In the genomic region with DNA sequence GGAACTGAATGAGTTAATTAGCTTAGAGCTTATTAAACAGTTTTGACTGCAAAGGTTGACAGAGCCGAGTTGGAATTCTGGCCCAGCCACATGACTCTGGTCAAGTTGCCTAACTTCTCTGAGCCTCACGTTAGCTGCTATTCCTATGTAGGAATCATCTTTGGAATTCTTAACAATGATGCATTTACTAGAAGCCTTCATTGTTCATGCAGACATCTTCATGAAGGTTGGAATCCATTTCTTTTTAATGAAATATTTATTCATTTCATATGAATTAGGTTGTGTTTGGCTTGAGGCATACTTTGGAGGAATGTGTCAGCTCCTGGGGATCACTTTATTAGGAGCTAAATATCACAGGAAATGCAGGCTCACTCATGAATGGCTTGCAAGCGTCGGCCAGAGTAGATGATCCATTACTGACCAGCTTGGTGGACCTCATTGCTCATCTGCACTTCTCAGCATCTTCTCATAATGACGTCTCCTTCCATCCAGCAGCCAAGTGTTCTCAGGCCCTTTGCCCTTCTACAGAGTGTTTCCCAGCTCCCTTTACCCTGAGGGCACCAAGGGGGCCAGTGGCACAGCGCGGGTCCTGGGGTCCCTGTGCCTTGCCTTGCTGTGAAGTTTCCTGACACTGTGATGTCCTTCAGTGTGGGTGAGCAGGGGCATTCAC, we compare ENCODE assay signal across 13 cellular contexts.
"Had no signal": no experiment of that assay in that cellular context is flagged by ENCODE, and none has a peak within 500 bp of the region (broad histone marks: within the 10 kb centered on the region; RNA-seq: fewer than 3 reads in every experiment).

No MANE protein-coding gene starts in this region.

- H3K9me3 ChIP-seq: gastrocnemius medialis, left lung, ovary, stomach, thoracic aorta had no signal

- H3K36me3 ChIP-seq: gastrocnemius medialis, left lung, ovary, stomach, thoracic aorta had no signal

- H3K9me3 Mint-ChIP-seq: activated naive CD8-positive, alpha-beta T cell treated with anti-CD3 and anti-CD28 coated beads, Interleukin-2, amount 50 U/mL, for 24 hours; nephron progenitor cell had no signal

- ATAC-seq: activated CD8-positive, alpha-beta T cell treated with anti-CD3 and anti-CD28 coated beads, Interleukin-2, amount 10 ng/mL, durations not matched to agents 7 days and 5 days; activated naive CD8-positive, alpha-beta T cell treated with anti-CD3 and anti-CD28 coated beads, Interleukin-2, amount 50 U/mL, for 24 hours; gastrocnemius medialis; left lung had no signal

- H3K27me3 ChIP-seq: gastrocnemius medialis, left lung, ovary, stomach had no signal

- H3K27ac Mint-ChIP-seq: activated CD8-positive, alpha-beta T cell treated with anti-CD3 and anti-CD28 coated beads, Interleukin-2, amount 10 ng/mL, durations not matched to agents 7 days and 5 days; activated naive CD8-positive, alpha-beta T cell treated with anti-CD3 and anti-CD28 coated beads, Interleukin-2, amount 50 U/mL, for 24 hours; memory B cell had no signal

- H3K4me1 Mint-ChIP-seq: activated naive CD8-positive, alpha-beta T cell treated with anti-CD3 and anti-CD28 coated beads, Interleukin-2, amount 50 U/mL, for 24 hours; memory B cell had no signal

- H3K4me1 ChIP-seq: gastrocnemius medialis, left lung, stomach had no signal

- H3K36me3 Mint-ChIP-seq: memory B cell had no signal

- H3K4me3 Mint-ChIP-seq: activated CD8-positive, alpha-beta T cell treated with anti-CD3 and anti-CD28 coated beads, Interleukin-2, amount 10 ng/mL, durations not matched to agents 7 days and 5 days; activated naive CD8-positive, alpha-beta T cell treated with anti-CD3 and anti-CD28 coated beads, Interleukin-2, amount 50 U/mL, for 24 hours; memory B cell; nephron progenitor cell had no signal

- DNase-seq: activated CD8-positive, alpha-beta T cell treated with anti-CD3 and anti-CD28 coated beads, Interleukin-2, amount 10 ng/mL, durations not matched to agents 7 days and 5 days; activated naive CD4-positive, alpha-beta T cell treated with Interleukin-2 at 50 U/mL for 16 hours; activated naive CD8-positive, alpha-beta T cell treated with anti-CD3 and anti-CD28 coated beads, Interleukin-2, amount 50 U/mL, for 24 hours; gastrocnemius medialis; islet precursor cell; left lung; nephron progenitor cell; ovary; stimulated activated CD4-positive, alpha-beta T cell treated with anti-CD3 and anti-CD28 coated beads, Interleukin-4, amount 100 ng/mL, for 4 hours; stomach had no signal

- H3K4me3 ChIP-seq: gastrocnemius medialis, left lung, ovary, stomach, thoracic aorta had no signal

- H3K27ac ChIP-seq: gastrocnemius medialis, left lung, ovary, stomach, thoracic aorta had no signal

- FAIRE-seq: colon had no signal
